9 cellular contexts compared by ENCODE assay signal in genomic region chr4:42995343-42995944, GRCh38.
DNase-seq lines count a peak whose midpoint lies in the region; ATAC-seq and TF ChIP-seq lines count a peak whose summit lies in the region.
"Had no signal": no experiment of that assay in that cellular context is flagged by ENCODE, and none has a peak within 500 bp of the region (broad histone marks: within the 10 kb centered on the region; RNA-seq: fewer than 3 reads in every experiment).

No MANE protein-coding gene starts in this region.

- H3K27me3 ChIP-seq in kidney epithelial cell (ENCODE audit: control insufficient read depth, insufficient read depth, low read length): no peaks in the 10 kb centered on the region

- no peaks in the 10 kb centered on the region for H3K4me1 Mint-ChIP-seq in activated naive CD8-positive, alpha-beta T cell treated with anti-CD3 and anti-CD28 coated beads, Interleukin-2, amount 50 U/mL, for 24 hours
- H3K4me1 Mint-ChIP-seq: activated naive CD8-positive, alpha-beta T cell treated with anti-CD3 and anti-CD28 coated beads, Interleukin-2, amount 10 ng/mL, durations not matched to agents 7 days and 5 days had no signal

- TF ChIP-seq CTCF in WI38 (IDR thresholded peaks at IDR 0.05; ENCODE audit: low read depth, low read length): peak; percentile 16; the same call in 1 of the 2 replicates
- TF ChIP-seq CTCF in kidney epithelial cell (IDR thresholded peaks at IDR 0.05; ENCODE audit: insufficient read depth, low read length, poor library complexity, severe bottlenecking): peak; percentile 78

- H3K36me3 Mint-ChIP-seq in activated naive CD8-positive, alpha-beta T cell treated with anti-CD3 and anti-CD28 coated beads, Interleukin-2, amount 50 U/mL, for 24 hours (ENCODE audit: low read depth): no peaks in the 10 kb centered on the region
- H3K36me3 Mint-ChIP-seq: activated naive CD8-positive, alpha-beta T cell treated with anti-CD3 and anti-CD28 coated beads, Interleukin-2, amount 10 ng/mL, durations not matched to agents 7 days and 5 days had no signal

- H3K9me3 Mint-ChIP-seq in activated naive CD8-positive, alpha-beta T cell treated with anti-CD3 and anti-CD28 coated beads, Interleukin-2, amount 50 U/mL, for 24 hours: no peaks in the 10 kb centered on the region
- H3K9me3 Mint-ChIP-seq: activated naive CD8-positive, alpha-beta T cell treated with anti-CD3 and anti-CD28 coated beads, Interleukin-2, amount 10 ng/mL, durations not matched to agents 7 days and 5 days had no signal

- H3K4me3 Mint-ChIP-seq in activated naive CD8-positive, alpha-beta T cell treated with anti-CD3 and anti-CD28 coated beads, Interleukin-2, amount 50 U/mL, for 24 hours: no peak overlapping the region
- H3K4me3 Mint-ChIP-seq: activated naive CD8-positive, alpha-beta T cell treated with anti-CD3 and anti-CD28 coated beads, Interleukin-2, amount 10 ng/mL, durations not matched to agents 7 days and 5 days had no signal

- DNase-seq in NOMO-1 (lab: John Stamatoyannopoulos, UW; ENCODE audit: unreplicated experiment in 2 of 2) (peak; percentile 11 to 30), NOMO-1 treated with dmso at 0.1 percent for 144 hours (lab: John Stamatoyannopoulos, UW; ENCODE audit: unreplicated experiment) (no peak), H4 (ENCODE audit: low spot score) (peak; percentile 58), LoVo (ENCODE audit: low spot score) (peak; percentile 32), kidney epithelial cell (ENCODE audit: low read depth) (peak; percentile 2)
- no peak for DNase-seq in activated naive CD8-positive, alpha-beta T cell treated with anti-CD3 and anti-CD28 coated beads, Interleukin-2, amount 50 U/mL, for 24 hours
- DNase-seq in activated effector memory CD4-positive, alpha-beta T cell treated with anti-CD3 and anti-CD28 coated beads, Interleukin-2, amount 50 U/mL, for 16 hours: no peak
- DNase-seq: activated naive CD8-positive, alpha-beta T cell treated with anti-CD3 and anti-CD28 coated beads, Interleukin-2, amount 10 ng/mL, durations not matched to agents 7 days and 5 days had no signal

- no peak for ATAC-seq in activated naive CD8-positive, alpha-beta T cell treated with anti-CD3 and anti-CD28 coated beads, Interleukin-2, amount 50 U/mL, for 24 hours

- H3K36me3 ChIP-seq in kidney epithelial cell (ENCODE audit: control insufficient read depth, insufficient read depth, low read length): no peaks in the 10 kb centered on the region

- peaks cover 2% of the 10 kb centered on the region for H3K27me3 Mint-ChIP-seq in activated naive CD8-positive, alpha-beta T cell treated with anti-CD3 and anti-CD28 coated beads, Interleukin-2, amount 50 U/mL, for 24 hours
- H3K27me3 Mint-ChIP-seq: activated naive CD8-positive, alpha-beta T cell treated with anti-CD3 and anti-CD28 coated beads, Interleukin-2, amount 10 ng/mL, durations not matched to agents 7 days and 5 days had no signal

- no peak overlapping the region for H3K27ac Mint-ChIP-seq in activated naive CD8-positive, alpha-beta T cell treated with anti-CD3 and anti-CD28 coated beads, Interleukin-2, amount 50 U/mL, for 24 hours
- H3K27ac Mint-ChIP-seq: activated naive CD8-positive, alpha-beta T cell treated with anti-CD3 and anti-CD28 coated beads, Interleukin-2, amount 10 ng/mL, durations not matched to agents 7 days and 5 days had no signal

- H3K4me3 ChIP-seq in WI38 (ENCODE audit: low read depth, low read length) (no peak overlapping the region), kidney epithelial cell (ENCODE audit: low read depth, low read length) (no peak overlapping the region)

Comparison
In these comparisons a context has a peak if more than half of its experiments do, and no peak if none do; other contexts are left out.
1. DNase-seq: peak in NOMO-1 (2 of 2), H4 (single experiment), LoVo (single experiment) and kidney epithelial cell (single experiment); none in NOMO-1 treated with dmso at 0.1 percent for 144 hours (single experiment), activated naive CD8-positive, alpha-beta T cell treated with anti-CD3 and anti-CD28 coated beads, Interleukin-2, amount 50 U/mL, for 24 hours (single experiment) and activated effector memory CD4-positive, alpha-beta T cell treated with anti-CD3 and anti-CD28 coated beads, Interleukin-2, amount 50 U/mL, for 16 hours (single experiment).